In genomic region chr16:64826374-64826773, GRCh38 we compare ENCODE assay signal across 22 cellular contexts.
DNase-seq lines count a peak whose midpoint lies in the region; ATAC-seq and TF ChIP-seq lines count a peak whose summit lies in the region.
"Had no signal": no experiment of that assay in that cellular context is flagged by ENCODE, and none has a peak within 500 bp of the region (broad histone marks: within the 10 kb centered on the region; RNA-seq: fewer than 3 reads in every experiment).

No MANE protein-coding gene starts in this region.

- H2BK120ac ChIP-seq in mesendoderm (ENCODE audit: low read depth, low read length) = no peak overlapping the region

- no peaks in the 10 kb centered on the region for H3K36me3 ChIP-seq in adipocyte (ENCODE audit: control insufficient read depth, insufficient read depth, low read length, severe bottlenecking)
- no peaks in the 10 kb centered on the region for H3K36me3 ChIP-seq in mesendoderm (ENCODE audit: control insufficient read depth, insufficient read depth, low read length)
- H3K36me3 ChIP-seq: BE2C, HAP-1 had no signal

- no peak overlapping the region for H3K18ac ChIP-seq in mesendoderm (ENCODE audit: low read length)

- no peak overlapping the region for H3K27ac ChIP-seq in mesendoderm (ENCODE audit: low read depth, low read length)
- H3K27ac ChIP-seq: RWPE1, SK-N-MC had no signal

- H3K56ac ChIP-seq in mesendoderm (ENCODE audit: low read length) = no peak overlapping the region

- H3K4me3 ChIP-seq in AG10803 (ENCODE audit: low read length) (no peak overlapping the region), adipocyte (ENCODE audit: low read length) (no peak overlapping the region), cardiac fibroblast (replicated peaks in 1 of 2; ENCODE audit: low read depth in 2 of 2, low read length in 2 of 2) (no peak overlapping the region), fibroblast of the aortic adventitia (ENCODE audit: low read depth, low read length) (no peak overlapping the region), mesendoderm (ENCODE audit: low read length) (no peak overlapping the region)
- H3K4me3 ChIP-seq: HAP-1, SK-N-MC had no signal

- peaks cover 6% of the 10 kb centered on the region for H3K9me3 ChIP-seq in adipocyte (ENCODE audit: control insufficient read depth, low read length)
- H3K9me3 ChIP-seq: BE2C, HAP-1 had no signal

- H2BK5ac ChIP-seq in mesendoderm (ENCODE audit: low read length) = no peak overlapping the region

- H3K4me1 ChIP-seq in adipocyte (ENCODE audit: control insufficient read depth, insufficient read depth, low read length) (peaks cover 3% of the 10 kb centered on the region), mesendoderm (ENCODE audit: control insufficient read depth, low read depth, low read length) (no peaks in the 10 kb centered on the region)
- H3K4me1 ChIP-seq: BE2C, HAP-1 had no signal

- H3K9ac ChIP-seq in adipocyte (ENCODE audit: low read length) (no peak overlapping the region), mesendoderm (ENCODE audit: low read length) (no peak overlapping the region)

- no peaks in the 10 kb centered on the region for H3K79me2 ChIP-seq in mesendoderm (ENCODE audit: control insufficient read depth, insufficient read depth, low read length)

- H3K4ac ChIP-seq in mesendoderm (ENCODE audit: low read depth, low read length) = no peak overlapping the region

- no peak overlapping the region for H2AK5ac ChIP-seq in mesendoderm (ENCODE audit: low read length)

- no peak overlapping the region for H4K8ac ChIP-seq in mesendoderm (ENCODE audit: low read depth, low read length)

- H3K27me3 ChIP-seq in adipocyte (replicated peaks; ENCODE audit: control insufficient read depth, insufficient read depth, low read length) = peaks cover 5% of the 10 kb centered on the region
- no peaks in the 10 kb centered on the region for H3K27me3 ChIP-seq in mesendoderm (ENCODE audit: insufficient read depth, low read length, poor library complexity)
- H3K27me3 ChIP-seq: BE2C had no signal

- DNase-seq in AG10803 (ENCODE audit: low read depth) (peak; percentile 10), adipocyte (ENCODE audit: low read depth) (peak; percentile 84), cardiac fibroblast (ENCODE audit: low read depth in 2 of 2) (peak; percentile 8 to 71), fibroblast of the aortic adventitia (ENCODE audit: low read depth) (peak; percentile 5), GOT3 (lab: John Stamatoyannopoulos, UW) (no peak), mesendoderm (no peak), activated gamma-delta T cell (lab: John Stamatoyannopoulos, UW) (no peak)
- DNase-seq: BE2C; DMS53; MM.1S; NCI-H1092; NCI-H1436; NCI-H1930; NCI-H2227 treated with DMSO at 0.1 percent for 48 hours; NCI-H510A treated with DMSO at 0.1 percent for 48 hours; NCI-H748 treated with DMSO at 0.1 percent for 48 hours; NK-92 treated with Interleukin-12 subunit alpha and Interleukin-12 subunit beta, amount 100 ng/mL, for 24 hours; SHP77 treated with DMSO at 0.1 percent for 48 hours had no signal

- WGBS in mesendoderm (ENCODE audit: extremely low coverage, insufficient coverage, low lambda C conversion rate) = no CpG with 5 or more reads among the region's 2 CpGs

- H2BK15ac ChIP-seq in mesendoderm (replicated peaks; ENCODE audit: low read depth) = no peak overlapping the region

- H3K79me1 ChIP-seq in mesendoderm (ENCODE audit: low read length) = no peaks in the 10 kb centered on the region

- no peak for ATAC-seq in HG03565 (IDR thresholded peaks at IDR 0.05; ENCODE audit: unreplicated experiment)

- TF ChIP-seq CTCF in AG10803 (conservative IDR thresholded peaks at IDR 0.05; ENCODE audit: low read length) = no peak
- TF ChIP-seq CTCF in cardiac fibroblast (IDR thresholded peaks at IDR 0.05; ENCODE audit: low read depth, low read length) = no peak
- TF ChIP-seq CTCF in fibroblast of the aortic adventitia (IDR thresholded peaks at IDR 0.05; ENCODE audit: insufficient read depth, low read length) = no peak

- no peak overlapping the region for H3K4me2 ChIP-seq in mesendoderm (ENCODE audit: low read length)

- no peak overlapping the region for H4K5ac ChIP-seq in mesendoderm (ENCODE audit: low read length)

- no peak overlapping the region for H3K23ac ChIP-seq in mesendoderm (ENCODE audit: low read length)

Comparison
In these comparisons a context has a peak if more than half of its experiments do, and no peak if none do; other contexts are left out.
1. DNase-seq: peak in AG10803 (single experiment), adipocyte (single experiment), cardiac fibroblast (2 of 2) and fibroblast of the aortic adventitia (single experiment); none in GOT3 (single experiment), mesendoderm (single experiment) and activated gamma-delta T cell (single experiment).